Comparison of ENCODE assay signal across 8 cellular contexts in genomic region chr19:19064098-19064722, GRCh38. TPM values are rescaled to one million over a fixed set of nuclear protein-coding genes. Genes with fewer than 3 reads are reported as not detected.
DNase-seq lines count a peak whose midpoint lies in the region; ATAC-seq and TF ChIP-seq lines count a peak whose summit lies in the region.

No MANE protein-coding gene starts in this region.

- peak overlapping the region; percentile 94 for H3K4me2 ChIP-seq in neural cell (ENCODE audit: low read length)

- H3K36me3 ChIP-seq in BE2C (peaks cover 9% of the 10 kb centered on the region), Panc1 (ENCODE audit: control insufficient read depth, insufficient read depth, low read length) (no peaks in the 10 kb centered on the region), neural cell (ENCODE audit: insufficient read depth, low read length) (no peaks in the 10 kb centered on the region)
- no peaks in the 10 kb centered on the region for H3K36me3 ChIP-seq in effector memory CD4-positive, alpha-beta T cell (ENCODE audit: control insufficient read depth, insufficient read depth, low read length)

- no peaks in the 10 kb centered on the region for H3K79me2 ChIP-seq in neural cell (replicated peaks; ENCODE audit: insufficient read depth, low read length)

- peak; percentile 1 for TF ChIP-seq EP300 in neural cell (conservative IDR thresholded peaks at IDR 0.05; ENCODE audit: poor library complexity, severe bottlenecking)

- no TSS peak for BruUV-seq in Panc1 (replicated peaks; lab: Mats Ljungman, UMichigan)

- no peaks in the 10 kb centered on the region for H3F3A ChIP-seq in neural cell (ENCODE audit: insufficient read depth, low read length, poor library complexity, severe bottlenecking)

- no peaks in the 10 kb centered on the region for H3K27me3 ChIP-seq in BE2C
- H3K27me3 ChIP-seq in Panc1 (ENCODE audit: control insufficient read depth, insufficient read depth, low read length): no peaks in the 10 kb centered on the region
- no peaks in the 10 kb centered on the region for H3K27me3 ChIP-seq in effector memory CD4-positive, alpha-beta T cell (replicated peaks; ENCODE audit: control insufficient read depth, insufficient read depth, low read length, poor library complexity, severe bottlenecking)
- H3K27me3 ChIP-seq in neural cell (ENCODE audit: insufficient read depth, low read depth, low read length): no peaks in the 10 kb centered on the region

- H3K4me3 ChIP-seq in BE2C (ENCODE audit: low read depth, low read length) (peak overlapping the region; percentile 66), Panc1 (ENCODE audit: low read depth in 2 of 2, low read length in 2 of 2) (peak overlapping the region; percentile 52 to 61), neural cell (ENCODE audit: low read length) (peak overlapping the region; percentile 84)
- peak overlapping the region; percentile 70 for H3K4me3 ChIP-seq in effector memory CD4-positive, alpha-beta T cell (ENCODE audit: insufficient read depth, low read depth, low read length, poor library complexity, severe bottlenecking)

- H3K9me3 ChIP-seq in BE2C (no peaks in the 10 kb centered on the region), Panc1 (ENCODE audit: control insufficient read depth, insufficient read depth, low read depth, low read length) (no peaks in the 10 kb centered on the region), neural cell (ENCODE audit: low read length) (no peaks in the 10 kb centered on the region)
- no peaks in the 10 kb centered on the region for H3K9me3 ChIP-seq in effector memory CD4-positive, alpha-beta T cell (ENCODE audit: control insufficient read depth, low read length)

- ATAC-seq in GM18909 (IDR thresholded peaks at IDR 0.05; ENCODE audit: poor library complexity, unreplicated experiment) (peak; percentile 17), Panc1 (peak; percentile 2; the same call in 1 of the 2 replicates), GM21526 (IDR thresholded peaks at IDR 0.05; ENCODE audit: low FRiP score, unreplicated experiment) (no peak)

- H3K4me1 ChIP-seq in BE2C (no peaks in the 10 kb centered on the region), Panc1 (ENCODE audit: control insufficient read depth, insufficient read depth, low read length) (peaks cover 15% of the 10 kb centered on the region)
- peaks cover 22% of the 10 kb centered on the region for H3K4me1 ChIP-seq in effector memory CD4-positive, alpha-beta T cell (ENCODE audit: control insufficient read depth, insufficient read depth, low read length, poor library complexity, severe bottlenecking)

- CTCF ChIA-PET in Panc1 (lab: Charles Lee): no interaction called here
- CTCF ChIA-PET in HEK293T (lab: Yijun Ruan, JAX): no interaction called here

- peak overlapping the region; percentile 45 for H2AFZ ChIP-seq in neural cell (ENCODE audit: low read depth, low read length)

- intact Hi-C loops in Panc1 (cut with micrococcal nuclease; ENCODE audit: unreplicated experiment): loop anchor here (10.0 kb wide), 1 partner anchor 71 kb away; the partner anchor contains the start of gene TMEM161A

- peak; percentile 27; the same call in 1 of the 2 replicates for TF ChIP-seq CTCF in BE2C (IDR thresholded peaks at IDR 0.05; ENCODE audit: low read depth, low read length)
- TF ChIP-seq CTCF in Panc1 (IDR thresholded peaks at IDR 0.05): no peak
- TF ChIP-seq CTCF in neural cell (IDR thresholded peaks at IDR 0.05; ENCODE audit: poor library complexity, severe bottlenecking): peak; percentile 64

- DNase-seq in BE2C (no peak), Panc1 (ENCODE audit: low read depth, low spot score) (no peak), MV-4-11 (lab: John Stamatoyannopoulos, UW) (no peak), HEK293T (ENCODE audit: extremely low spot score) (no peak)
- DNase-seq in effector memory CD4-positive, alpha-beta T cell: no peak

- no peaks in the 10 kb centered on the region for H3K9me2 ChIP-seq in neural cell (ENCODE audit: insufficient read depth, low read length)

- in situ Hi-C loops in Panc1 (cut with HindIII; ENCODE audit: low pct_unique_long_range_greater_than_20kb, low sequenced_read_pairs): no loop called here

- TF ChIP-seq RAD21 in neural cell (conservative IDR thresholded peaks at IDR 0.05): peak; percentile 35

- H3K9ac ChIP-seq in neural cell (ENCODE audit: low read length): peak overlapping the region; percentile 71

- H4K20me1 ChIP-seq in neural cell (ENCODE audit: insufficient read depth): no peaks in the 10 kb centered on the region

- POLR2A ChIA-PET in Panc1 (lab: Charles Lee) (no interaction called here), HEK293T (lab: Yijun Ruan, JAX) (interaction anchor here (0.8 kb wide), 1 partner anchor 41 kb away, joined by 3 read pairs; no protein-coding TSS in a partner anchor)

- no peak overlapping the region for H3K27ac ChIP-seq in Panc1 (ENCODE audit: low read length)
- peak overlapping the region; percentile 69 for H3K27ac ChIP-seq in effector memory CD4-positive, alpha-beta T cell (ENCODE audit: insufficient read depth, low read length, poor library complexity, severe bottlenecking)
- H3K27ac ChIP-seq in neural cell (ENCODE audit: low read length): peak overlapping the region; percentile 44

TF ChIP-seq in neural cell, 6 proteins besides CTCF, POLR2A, EP300 and RAD21:
- TF ChIP-seq TAF1 (IDR thresholded peaks at IDR 0.05; ENCODE audit: low read depth) (no peak), MXI1 (conservative IDR thresholded peaks at IDR 0.05; ENCODE audit: poor library complexity, severe bottlenecking) (peak; percentile 47), SMC3 (conservative IDR thresholded peaks at IDR 0.05; ENCODE audit: poor library complexity) (peak; percentile 56)

TF ChIP-seq in HEK293T, 16 proteins besides CTCF, POLR2A, EP300 and RAD21:
- TF ChIP-seq ZNF384 (IDR thresholded peaks at IDR 0.05): no peak
- no peak for TF ChIP-seq ARNT (IDR thresholded peaks at IDR 0.05)
- TF ChIP-seq PKNOX1 (IDR thresholded peaks at IDR 0.05): no peak
- no peak for TF ChIP-seq LEF1 (IDR thresholded peaks at IDR 0.05; ENCODE audit: borderline replicate concordance)
- no peak for TF ChIP-seq L3MBTL2 (conservative IDR thresholded peaks at IDR 0.05)
- no peak for TF ChIP-seq NFRKB (IDR thresholded peaks at IDR 0.05)
- no peak for TF ChIP-seq HDGF (IDR thresholded peaks at IDR 0.05; ENCODE audit: borderline replicate concordance)
- TF ChIP-seq FOXM1 (IDR thresholded peaks at IDR 0.05; ENCODE audit: borderline replicate concordance): no peak
- TF ChIP-seq ELF4 (IDR thresholded peaks at IDR 0.05): no peak
- TF ChIP-seq TARDBP (IDR thresholded peaks at IDR 0.05): no peak
- no peak for TF ChIP-seq BHLHE40 (IDR thresholded peaks at IDR 0.05; ENCODE audit: borderline replicate concordance)
- no peak for TF ChIP-seq SUZ12 (IDR thresholded peaks at IDR 0.05)
- no peak for TF ChIP-seq CTBP1 (IDR thresholded peaks at IDR 0.05; ENCODE audit: borderline replicate concordance)
- TF ChIP-seq FOXA1 (IDR thresholded peaks at IDR 0.05): no peak
- no peak for TF ChIP-seq FOXK2 (IDR thresholded peaks at IDR 0.05)
- no peak for TF ChIP-seq SP1 (IDR thresholded peaks at IDR 0.05)
TF ChIP-seq in HEK293T: peak in this region for 0.

RNA-seq across cellular contexts. Expression of gene SLC25A42, which starts 0.4 kb away (rescaled TPM):
- 6.4 TPM for polyA plus RNA-seq in BE2C (2012; ENCODE audit: insufficient read depth, insufficient read length, low read depth)
- 2.6 TPM for total RNA-seq in Panc1 (2021; ENCODE audit: unreplicated experiment)
- polyA plus RNA-seq in Panc1 (2012; ENCODE audit: insufficient read length): 2.9 TPM
- polyA plus RNA-seq in neural cell: 22.7 and 25.3 TPM in 2 replicates
- polyA minus RNA-seq in neural cell: 14.2 and 20.7 TPM in 2 replicates

RNA-seq across cellular contexts. Expression of gene ARMC6, which starts 30.8 kb away (rescaled TPM):
- 157 TPM for polyA plus RNA-seq in BE2C (2012; ENCODE audit: insufficient read depth, insufficient read length, low read depth)
- total RNA-seq in Panc1 (2021; ENCODE audit: unreplicated experiment): 51.4 TPM
- polyA plus RNA-seq in Panc1 (2012; ENCODE audit: insufficient read length): 64.8 TPM
- polyA plus RNA-seq in neural cell: 74.4 and 96.7 TPM in 2 replicates
- 41.6 and 57.2 TPM in 2 replicates for polyA minus RNA-seq in neural cell

RNA-seq across cellular contexts. Expression of gene SUGP2, which starts 30.9 kb away (rescaled TPM):
- polyA plus RNA-seq in BE2C (2012; ENCODE audit: insufficient read depth, insufficient read length, low read depth): 101 TPM
- total RNA-seq in Panc1 (2021; ENCODE audit: unreplicated experiment): 112 TPM
- polyA plus RNA-seq in Panc1 (2012; ENCODE audit: insufficient read length): 60.6 TPM
- polyA plus RNA-seq in neural cell: 204 and 248 TPM in 2 replicates
- 157 TPM in 2 replicates for polyA minus RNA-seq in neural cell
